1 cellular context compared by ENCODE assay signal in genomic region chr6:11392778-11393507, GRCh38.
TF ChIP-seq lines count a peak whose summit lies in the region.

No MANE protein-coding gene starts in this region.

TF ChIP-seq in HepG2, 621 proteins besides CTCF, POLR2A, EP300 and RAD21 (continued from another document and continues in another):
- TF ChIP-seq EZH2 (conservative IDR thresholded peaks at IDR 0.05; ENCODE audit: low read depth, low read length) (no peak), ZNF33A (CRISPR knock-in tag; IDR thresholded peaks at IDR 0.05; ENCODE audit: borderline replicate concordance) (no peak; the same call in 1 of the 2 replicates), TAF15 (IDR thresholded peaks at IDR 0.05; ENCODE audit: low read depth, low read length, poor library complexity, severe bottlenecking) (no peak), PAWR (CRISPR knock-in tag; IDR thresholded peaks at IDR 0.05; ENCODE audit: borderline replicate concordance) (no peak), HNRNPUL1 (IDR thresholded peaks at IDR 0.05; ENCODE audit: low read depth, low read length) (no peak), KAT8 (CRISPR knock-in tag; IDR thresholded peaks at IDR 0.05) (peak; percentile 85), ZNF121 (CRISPR knock-in tag; IDR thresholded peaks at IDR 0.05) (peak; percentile 50; the same call in 1 of the 2 replicates), ZNF788 (CRISPR knock-in tag; IDR thresholded peaks at IDR 0.05; ENCODE audit: borderline replicate concordance) (peak; percentile 92), KDM1A (CRISPR knock-in tag; IDR thresholded peaks at IDR 0.05) (peak; percentile 95), TRIM24 (CRISPR knock-in tag; IDR thresholded peaks at IDR 0.05) (peak; percentile 98), TAF1 (CRISPR knock-in tag; IDR thresholded peaks at IDR 0.05) (peak; percentile 60; the same call in 1 of the 2 replicates), HCFC1 (IDR thresholded peaks at IDR 0.05; ENCODE audit: low read depth, low read length) (no peak), ZNF30 (CRISPR knock-in tag; IDR thresholded peaks at IDR 0.05) (no peak), ZNF331 (CRISPR knock-in tag; IDR thresholded peaks at IDR 0.05) (peak; percentile 98), IRX3 (CRISPR knock-in tag; IDR thresholded peaks at IDR 0.05; ENCODE audit: borderline replicate concordance, low read depth) (no peak), KAT2B (IDR thresholded peaks at IDR 0.05; ENCODE audit: borderline replicate concordance, low read depth, low read length) (no peak), ZNF34 (CRISPR knock-in tag; IDR thresholded peaks at IDR 0.05; ENCODE audit: borderline replicate concordance) (peak; percentile 53; the same call in 1 of the 2 replicates), MAZ (IDR thresholded peaks at IDR 0.05; ENCODE audit: borderline replicate concordance, low read depth, low read length) (no peak), MAZ (CRISPR knock-in tag; IDR thresholded peaks at IDR 0.05; ENCODE audit: low read depth) (no peak; the same call in none of the 2 replicates), MATR3 (CRISPR knock-in tag; IDR thresholded peaks at IDR 0.05) (no peak), ZNF562 (CRISPR knock-in tag; IDR thresholded peaks at IDR 0.05; ENCODE audit: borderline replicate concordance) (no peak), CBX5 (CRISPR knock-in tag; IDR thresholded peaks at IDR 0.05; ENCODE audit: borderline replicate concordance) (peak; percentile 99), SIX4 (CRISPR knock-in tag; IDR thresholded peaks at IDR 0.05) (peak; percentile 93), ZBTB7A (CRISPR knock-in tag; IDR thresholded peaks at IDR 0.05) (no peak), JARID2 (CRISPR knock-in tag; IDR thresholded peaks at IDR 0.05; ENCODE audit: insufficient replicate concordance) (no peak), TIGD3 (CRISPR knock-in tag; IDR thresholded peaks at IDR 0.05; ENCODE audit: borderline replicate concordance) (peak; percentile 87; the same call in 1 of the 2 replicates), NFYC (CRISPR knock-in tag; IDR thresholded peaks at IDR 0.05) (0 out of 2 replicates have a peak, but pooled peaks have one; percentile 25), ZNF136 (CRISPR knock-in tag; IDR thresholded peaks at IDR 0.05; ENCODE audit: low read depth) (peak; percentile 86; the same call in 1 of the 2 replicates), ETV5 (CRISPR knock-in tag; IDR thresholded peaks at IDR 0.05; ENCODE audit: borderline replicate concordance) (peak; percentile 100), ZSCAN25 (CRISPR knock-in tag; IDR thresholded peaks at IDR 0.05) (peak; percentile 98), ZNF768 (CRISPR knock-in tag; IDR thresholded peaks at IDR 0.05) (no peak), GFI1 (CRISPR knock-in tag; IDR thresholded peaks at IDR 0.05; ENCODE audit: borderline replicate concordance) (peak; percentile 92), ZBTB42 (CRISPR knock-in tag; IDR thresholded peaks at IDR 0.05) (no peak), TOPORS (CRISPR knock-in tag; IDR thresholded peaks at IDR 0.05) (peak; percentile 87; the same call in 1 of the 2 replicates), FOXP4 (CRISPR knock-in tag; IDR thresholded peaks at IDR 0.05) (peak; percentile 96), DNMT3B (CRISPR knock-in tag; conservative IDR thresholded peaks at IDR 0.05) (peak; percentile 98), ATRX (CRISPR knock-in tag; IDR thresholded peaks at IDR 0.05; ENCODE audit: borderline replicate concordance) (no peak), ZNF678 (CRISPR knock-in tag; IDR thresholded peaks at IDR 0.05) (no peak), ZNF616 (CRISPR knock-in tag; IDR thresholded peaks at IDR 0.05; ENCODE audit: low read depth) (no peak; the same call in 1 of the 2 replicates), ZMYM4 (CRISPR knock-in tag; IDR thresholded peaks at IDR 0.05) (peak; percentile 97), ZBTB2 (CRISPR knock-in tag; IDR thresholded peaks at IDR 0.05; ENCODE audit: low read depth) (no peak), ZZZ3 (CRISPR knock-in tag; IDR thresholded peaks at IDR 0.05; ENCODE audit: borderline replicate concordance) (no peak), DDIT3 (CRISPR knock-in tag; IDR thresholded peaks at IDR 0.05) (no peak), SCMH1 (CRISPR knock-in tag; IDR thresholded peaks at IDR 0.05; ENCODE audit: borderline replicate concordance) (no peak), PCBP2 (optimal IDR thresholded peaks at IDR 0.05; ENCODE audit: low read depth, low read length, poor library complexity, severe bottlenecking) (no peak), NR2F6 (IDR thresholded peaks at IDR 0.05) (peak; percentile 98), NR2F6 (CRISPR knock-in tag; IDR thresholded peaks at IDR 0.05) (peak; percentile 100), ATF7 (IDR thresholded peaks at IDR 0.05) (no peak), ATF7 (CRISPR knock-in tag; IDR thresholded peaks at IDR 0.05) (peak; percentile 89), ZNF430 (CRISPR knock-in tag; IDR thresholded peaks at IDR 0.05) (peak; percentile 97), PAX8 (CRISPR knock-in tag; IDR thresholded peaks at IDR 0.05; ENCODE audit: borderline replicate concordance) (no peak), PHF5A (CRISPR knock-in tag; IDR thresholded peaks at IDR 0.05; ENCODE audit: low read depth, unreplicated experiment) (no peak), PRDM10 (CRISPR knock-in tag; IDR thresholded peaks at IDR 0.05; ENCODE audit: low read depth) (no peak; the same call in 1 of the 2 replicates)
- TF ChIP-seq, protein P1, sequence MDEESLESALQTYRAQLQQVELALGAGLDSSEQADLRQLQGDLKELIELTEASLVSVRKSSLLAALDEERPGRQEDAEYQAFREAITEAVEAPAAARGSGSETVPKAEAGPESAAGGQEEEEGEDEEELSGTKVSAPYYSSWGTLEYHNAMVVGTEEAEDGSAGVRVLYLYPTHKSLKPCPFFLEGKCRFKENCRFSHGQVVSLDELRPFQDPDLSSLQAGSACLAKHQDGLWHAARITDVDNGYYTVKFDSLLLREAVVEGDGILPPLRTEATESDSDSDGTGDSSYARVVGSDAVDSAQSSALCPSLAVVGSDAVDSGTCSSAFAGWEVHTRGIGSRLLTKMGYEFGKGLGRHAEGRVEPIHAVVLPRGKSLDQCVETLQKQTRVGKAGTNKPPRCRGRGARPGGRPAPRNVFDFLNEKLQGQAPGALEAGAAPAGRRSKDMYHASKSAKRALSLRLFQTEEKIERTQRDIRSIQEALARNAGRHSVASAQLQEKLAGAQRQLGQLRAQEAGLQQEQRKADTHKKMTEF (CRISPR knock-in tag; IDR thresholded peaks at IDR 0.05), result peak; percentile 98
- TF ChIP-seq, protein P2, sequence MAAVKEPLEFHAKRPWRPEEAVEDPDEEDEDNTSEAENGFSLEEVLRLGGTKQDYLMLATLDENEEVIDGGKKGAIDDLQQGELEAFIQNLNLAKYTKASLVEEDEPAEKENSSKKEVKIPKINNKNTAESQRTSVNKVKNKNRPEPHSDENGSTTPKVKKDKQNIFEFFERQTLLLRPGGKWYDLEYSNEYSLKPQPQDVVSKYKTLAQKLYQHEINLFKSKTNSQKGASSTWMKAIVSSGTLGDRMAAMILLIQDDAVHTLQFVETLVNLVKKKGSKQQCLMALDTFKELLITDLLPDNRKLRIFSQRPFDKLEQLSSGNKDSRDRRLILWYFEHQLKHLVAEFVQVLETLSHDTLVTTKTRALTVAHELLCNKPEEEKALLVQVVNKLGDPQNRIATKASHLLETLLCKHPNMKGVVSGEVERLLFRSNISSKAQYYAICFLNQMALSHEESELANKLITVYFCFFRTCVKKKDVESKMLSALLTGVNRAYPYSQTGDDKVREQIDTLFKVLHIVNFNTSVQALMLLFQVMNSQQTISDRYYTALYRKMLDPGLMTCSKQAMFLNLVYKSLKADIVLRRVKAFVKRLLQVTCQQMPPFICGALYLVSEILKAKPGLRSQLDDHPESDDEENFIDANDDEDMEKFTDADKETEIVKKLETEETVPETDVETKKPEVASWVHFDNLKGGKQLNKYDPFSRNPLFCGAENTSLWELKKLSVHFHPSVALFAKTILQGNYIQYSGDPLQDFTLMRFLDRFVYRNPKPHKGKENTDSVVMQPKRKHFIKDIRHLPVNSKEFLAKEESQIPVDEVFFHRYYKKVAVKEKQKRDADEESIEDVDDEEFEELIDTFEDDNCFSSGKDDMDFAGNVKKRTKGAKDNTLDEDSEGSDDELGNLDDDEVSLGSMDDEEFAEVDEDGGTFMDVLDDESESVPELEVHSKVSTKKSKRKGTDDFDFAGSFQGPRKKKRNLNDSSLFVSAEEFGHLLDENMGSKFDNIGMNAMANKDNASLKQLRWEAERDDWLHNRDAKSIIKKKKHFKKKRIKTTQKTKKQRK (IDR thresholded peaks at IDR 0.05; ENCODE audit: low read length), result no peak
- TF ChIP-seq, protein P3, sequence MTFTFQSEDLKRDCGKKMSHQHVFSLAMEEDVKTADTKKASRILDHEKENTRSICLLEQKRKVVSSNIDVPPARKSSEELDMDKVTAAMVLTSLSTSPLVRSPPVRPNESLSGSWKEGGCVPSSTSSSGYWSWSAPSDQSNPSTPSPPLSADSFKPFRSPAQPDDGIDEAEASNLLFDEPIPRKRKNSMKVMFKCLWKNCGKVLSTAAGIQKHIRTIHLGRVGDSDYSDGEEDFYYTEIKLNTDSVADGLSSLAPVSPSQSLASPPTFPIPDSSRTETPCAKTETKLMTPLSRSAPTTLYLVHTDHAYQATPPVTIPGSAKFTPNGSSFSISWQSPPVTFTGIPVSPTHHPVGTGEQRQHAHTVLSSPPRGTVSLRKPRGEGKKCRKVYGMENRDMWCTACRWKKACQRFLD (CRISPR knock-in tag; IDR thresholded peaks at IDR 0.05; ENCODE audit: borderline replicate concordance), result 0 out of 2 replicates have a peak, but pooled peaks have one; percentile 56
- TF ChIP-seq, protein P4, sequence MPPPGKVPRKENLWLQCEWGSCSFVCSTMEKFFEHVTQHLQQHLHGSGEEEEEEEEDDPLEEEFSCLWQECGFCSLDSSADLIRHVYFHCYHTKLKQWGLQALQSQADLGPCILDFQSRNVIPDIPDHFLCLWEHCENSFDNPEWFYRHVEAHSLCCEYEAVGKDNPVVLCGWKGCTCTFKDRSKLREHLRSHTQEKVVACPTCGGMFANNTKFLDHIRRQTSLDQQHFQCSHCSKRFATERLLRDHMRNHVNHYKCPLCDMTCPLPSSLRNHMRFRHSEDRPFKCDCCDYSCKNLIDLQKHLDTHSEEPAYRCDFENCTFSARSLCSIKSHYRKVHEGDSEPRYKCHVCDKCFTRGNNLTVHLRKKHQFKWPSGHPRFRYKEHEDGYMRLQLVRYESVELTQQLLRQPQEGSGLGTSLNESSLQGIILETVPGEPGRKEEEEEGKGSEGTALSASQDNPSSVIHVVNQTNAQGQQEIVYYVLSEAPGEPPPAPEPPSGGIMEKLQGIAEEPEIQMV (CRISPR knock-in tag; IDR thresholded peaks at IDR 0.05; ENCODE audit: low read depth), result no peak
